ENCODE assay signal across 8 cellular contexts in genomic region chr10:88881335-88881734, GRCh38. TPM values are rescaled to one million over a fixed set of nuclear protein-coding genes. Genes with fewer than 3 reads are reported as not detected.
DNase-seq lines count a peak whose midpoint lies in the region; ATAC-seq and TF ChIP-seq lines count a peak whose summit lies in the region.

No MANE protein-coding gene starts in this region.

- no peaks in the 10 kb centered on the region for H3K9me3 ChIP-seq in CD4-positive, CD25-positive, alpha-beta regulatory T cell (ENCODE audit: control insufficient read depth in 2 of 2, low read length in 2 of 2)

- no peaks in the 10 kb centered on the region for H3K36me3 Mint-ChIP-seq in CD4-positive, CD25-positive, alpha-beta regulatory T cell
- H3K36me3 Mint-ChIP-seq in nephron (ENCODE audit: low read depth), result no peaks in the 10 kb centered on the region

- peaks cover 34 to 77% (median 59%) of the 10 kb centered on the region in 4 donors for H3K4me1 Mint-ChIP-seq in CD4-positive, CD25-positive, alpha-beta regulatory T cell
- peaks cover 24% of the 10 kb centered on the region for H3K4me1 Mint-ChIP-seq in nephron

- H3K4me3 Mint-ChIP-seq in CD4-positive, CD25-positive, alpha-beta regulatory T cell, result peak overlapping the region; percentile 97 to 100 (median 99)
- peak overlapping the region; percentile 94 to 95 (median 94) for H3K4me3 Mint-ChIP-seq in nephron

- peak overlapping the region; percentile 97 to 99 (median 98) for H3K27ac Mint-ChIP-seq in CD4-positive, CD25-positive, alpha-beta regulatory T cell
- H3K27ac Mint-ChIP-seq in nephron, result peak overlapping the region in 2 of 3 experiments; percentile 73 to 88

- H3K36me3 ChIP-seq in CD4-positive, CD25-positive, alpha-beta regulatory T cell (ENCODE audit: control insufficient read depth, insufficient read depth, low read length), result no peaks in the 10 kb centered on the region

- H3K9me3 Mint-ChIP-seq in CD4-positive, CD25-positive, alpha-beta regulatory T cell, result no peaks in the 10 kb centered on the region
- no peaks in the 10 kb centered on the region for H3K9me3 Mint-ChIP-seq in nephron

- peak overlapping the region; percentile 96 for H3K4me3 ChIP-seq in CD4-positive, CD25-positive, alpha-beta regulatory T cell (ENCODE audit: low read depth, low read length)

- no peaks in the 10 kb centered on the region for H3K27me3 ChIP-seq in CD4-positive, CD25-positive, alpha-beta regulatory T cell (ENCODE audit: control insufficient read depth, insufficient read depth, low read length)

- TF ChIP-seq CTCF in nephron (IDR thresholded peaks at IDR 0.05; ENCODE audit: unreplicated experiment in 3 of 3), result no peak

- H3K4me1 ChIP-seq in CD4-positive, CD25-positive, alpha-beta regulatory T cell (ENCODE audit: control insufficient read depth, insufficient read depth, low read length, poor library complexity, severe bottlenecking), result peaks cover 57% of the 10 kb centered on the region

- peaks cover 5% of the 10 kb centered on the region for H3K27me3 Mint-ChIP-seq in CD4-positive, CD25-positive, alpha-beta regulatory T cell
- H3K27me3 Mint-ChIP-seq in nephron (ENCODE audit: low read depth), result peaks cover 21% of the 10 kb centered on the region

- H3K27ac ChIP-seq in CD4-positive, CD25-positive, alpha-beta regulatory T cell (ENCODE audit: insufficient read depth, low read length, poor library complexity, severe bottlenecking), result peak overlapping the region; percentile 88

- DNase-seq in CD4-positive, CD25-positive, alpha-beta regulatory T cell, result peak in 1 of 3 donors; percentile 77
- DNase-seq in NCI-H69 (lab: John Stamatoyannopoulos, UW) (peak; percentile 39), dermis blood vessel endothelial cell (peak; percentile 17)
- DNase-seq in stimulated activated CD4-positive, alpha-beta T cell treated with anti-CD3 and anti-CD28 coated beads, Interleukin-2, amount 100 ng/mL, for 24 hours, result no peak

- ATAC-seq in CD4-positive, CD25-positive, alpha-beta regulatory T cell (ENCODE audit: low read depth in 2 of 2), result no peak
- ATAC-seq in HG02588 (IDR thresholded peaks at IDR 0.05; ENCODE audit: unreplicated experiment), result no peak
- no peak for ATAC-seq in GM19463 (IDR thresholded peaks at IDR 0.05; ENCODE audit: unreplicated experiment)
- no peak for ATAC-seq in HG03342 (IDR thresholded peaks at IDR 0.05; ENCODE audit: unreplicated experiment)

RNA-seq across cellular contexts. Expression of gene STAMBPL1, which starts 1.3 kb away (rescaled TPM):
- 40.5 TPM for total RNA-seq in CD4-positive, CD25-positive, alpha-beta regulatory T cell
- 10 to 100 TPM; 12.2 to 15.3 (median 13.9) TPM for polyA plus RNA-seq in CD4-positive, CD25-positive, alpha-beta regulatory T cell
- total RNA-seq in dermis blood vessel endothelial cell, result 1.0 and 1.4 TPM in 2 replicates

RNA-seq across cellular contexts. Expression of gene ANKRD22, which starts 29.7 kb away (rescaled TPM):
- total RNA-seq in CD4-positive, CD25-positive, alpha-beta regulatory T cell, result not detected
- polyA plus RNA-seq in CD4-positive, CD25-positive, alpha-beta regulatory T cell, result under 1 TPM; 0.10 to 0.20 (median 0.18) TPM
- not detected in 2 replicates for total RNA-seq in dermis blood vessel endothelial cell

Comparison
In these comparisons a context has a peak if more than half of its experiments do, and no peak if none do; other contexts are left out.
1. DNase-seq: peak in NCI-H69 (single experiment) and dermis blood vessel endothelial cell (single experiment); none in stimulated activated CD4-positive, alpha-beta T cell treated with anti-CD3 and anti-CD28 coated beads, Interleukin-2, amount 100 ng/mL, for 24 hours (0 of 2).
2. RNA of gene STAMBPL1, which starts 1.3 kb away (total RNA-seq): 40.5 TPM in CD4-positive, CD25-positive, alpha-beta regulatory T cell (single experiment); 1.0 to 1.4 TPM in dermis blood vessel endothelial cell; every median in the first group is over 10 times any median in the second.